10 cellular contexts compared by ENCODE assay signal in the genomic region with DNA sequence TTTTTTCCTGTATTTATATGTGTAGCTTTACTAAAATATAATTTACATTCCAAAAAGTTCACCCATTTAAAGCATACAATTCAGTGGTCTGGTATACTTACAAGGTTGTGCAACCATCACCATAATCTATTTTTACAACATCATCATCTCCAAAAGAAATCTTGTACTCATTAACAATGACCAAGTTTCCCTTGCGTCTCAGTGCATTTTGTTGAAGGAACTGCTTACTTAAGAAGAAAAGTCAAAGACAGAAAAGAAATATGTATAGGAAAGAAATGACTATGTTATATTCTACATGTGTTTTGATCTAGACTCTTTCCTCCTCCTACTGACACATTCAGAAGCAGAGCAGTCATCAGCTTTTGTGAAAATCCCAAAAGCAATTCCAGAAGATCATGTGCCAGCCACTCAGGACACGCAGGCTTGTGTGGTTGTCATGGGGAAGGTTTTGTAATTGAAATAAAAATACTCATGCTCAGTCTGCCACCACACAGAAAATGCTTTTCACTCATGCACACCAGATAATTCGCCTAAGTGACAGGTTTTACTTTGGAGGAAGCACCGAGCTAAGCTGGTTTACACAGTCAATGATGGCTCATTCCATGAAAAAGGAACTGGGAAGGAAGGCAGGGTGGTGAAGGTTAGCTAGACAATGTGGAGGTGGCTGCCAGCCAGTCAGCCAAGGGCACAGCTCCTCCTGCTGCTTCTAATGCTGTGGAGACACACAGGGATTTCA.
A peak's percentile ranks its signal among the peaks of the same experiment; 100 is the strongest.
DNase-seq lines count a peak whose midpoint lies in the region; TF ChIP-seq lines count a peak whose summit lies in the region.
"Had no signal": no experiment of that assay in that cellular context is flagged by ENCODE, and none has a peak within 500 bp of the region (broad histone marks: within the 10 kb centered on the region; RNA-seq: fewer than 3 reads in every experiment).

No MANE protein-coding gene starts in this region.

- peak overlapping the region; percentile 69 for H3K27ac ChIP-seq in osteoblast (ENCODE audit: low read depth, low read length)

- no peaks in the 10 kb centered on the region for H3K79me2 ChIP-seq in osteoblast (ENCODE audit: insufficient read depth, low read length)

- no peaks in the 10 kb centered on the region for H4K20me1 ChIP-seq in osteoblast (ENCODE audit: insufficient read depth, low read length)

- POLR2A ChIA-PET in BJ (lab: Charles Lee), result interaction anchor here (0.5 kb wide), 1 partner anchor 57 kb away, joined by 4 read pairs; no protein-coding TSS in a partner anchor

- H3K4me2 ChIP-seq in osteoblast (ENCODE audit: insufficient read depth, low read length), result peak overlapping the region; percentile 64

- H3K4me3 ChIP-seq in BJ (ENCODE audit: low read depth, low read length) (no peak overlapping the region), foreskin fibroblast (ENCODE audit: low read depth in 1 of 2, low read length in 2 of 2) (peak overlapping the region in 1 of 2 donors; percentile 21), osteoblast (ENCODE audit: insufficient read depth, low read length) (no peak overlapping the region)

- DNase-seq in BJ (ENCODE audit: low read depth) (peak; percentile 66), SK-MEL-5 (ENCODE audit: low read depth, low spot score) (peak; percentile 10), foreskin fibroblast (no peak), osteoblast (ENCODE audit: insufficient read length, low spot score, missing footprints) (peak; percentile 77), ecto neural progenitor cell (ENCODE audit: low spot score) (no peak), OCI-M2 (lab: John Stamatoyannopoulos, UW; ENCODE audit: unreplicated experiment) (no peak), HuH-7.5 (ENCODE audit: low spot score) (no peak), SKM-1 treated with dmso at 0.1 percent for 144 hours (lab: John Stamatoyannopoulos, UW; ENCODE audit: unreplicated experiment) (no peak)
- DNase-seq: activated CD4-positive, CD25-positive, alpha-beta regulatory T cell; CD8-positive, alpha-beta T cell had no signal

- H2AFZ ChIP-seq in osteoblast (ENCODE audit: low read length), result peak overlapping the region; percentile 33

- no peaks in the 10 kb centered on the region for H3K36me3 ChIP-seq in BJ (ENCODE audit: control insufficient read depth, insufficient read depth, low read length)
- no peaks in the 10 kb centered on the region for H3K36me3 ChIP-seq in osteoblast (ENCODE audit: insufficient read depth, low read length)

- CTCF ChIA-PET in BJ (lab: Yijun Ruan, JAX), result interaction anchor here (0.6 to 1.2 kb wide), 4 partner anchors 37 to 611 kb away, joined by 3 to 4 read pairs (median 3); no protein-coding TSS in a partner anchor

- peaks cover 22% of the 10 kb centered on the region for H3K4me1 ChIP-seq in osteoblast (ENCODE audit: insufficient read depth, low read length)

- H3K27me3 ChIP-seq in BJ (ENCODE audit: control insufficient read depth, insufficient read depth, low read length) (no peaks in the 10 kb centered on the region), osteoblast (ENCODE audit: insufficient read depth, low read length) (peaks cover 3% of the 10 kb centered on the region)

- H3K9me3 ChIP-seq in osteoblast (ENCODE audit: low read depth, low read length), result no peaks in the 10 kb centered on the region

- in situ Hi-C loops in SK-MEL-5 (cut with HindIII; ENCODE audit: low pct_unique_long_range_greater_than_20kb, low sequenced_read_pairs), result no loop called here

- TF ChIP-seq CTCF in BJ (IDR thresholded peaks at IDR 0.05; ENCODE audit: insufficient read depth, low read depth, low read length) (0 out of 2 replicates have a peak, but pooled peaks have one; percentile 9), foreskin fibroblast (IDR thresholded peaks at IDR 0.05; ENCODE audit: low read depth, low read length) (peak; percentile 6), osteoblast (IDR thresholded peaks at IDR 0.05; ENCODE audit: extremely low read depth, low read depth, low read length) (peak; percentile 5)

Comparison
In these comparisons a context has a peak if more than half of its experiments do, and no peak if none do; other contexts are left out.
1. DNase-seq: peak in BJ (single experiment), SK-MEL-5 (single experiment) and osteoblast (single experiment); none in foreskin fibroblast (0 of 2), ecto neural progenitor cell (single experiment), OCI-M2 (single experiment), HuH-7.5 (single experiment) and SKM-1 treated with dmso at 0.1 percent for 144 hours (single experiment).
2. Peak in every context shown above with its lines, with median percentiles within 50 percentile points of each other: CTCF ChIP-seq.